ENCODE assay signal across 27 cellular contexts in the genomic region with DNA sequence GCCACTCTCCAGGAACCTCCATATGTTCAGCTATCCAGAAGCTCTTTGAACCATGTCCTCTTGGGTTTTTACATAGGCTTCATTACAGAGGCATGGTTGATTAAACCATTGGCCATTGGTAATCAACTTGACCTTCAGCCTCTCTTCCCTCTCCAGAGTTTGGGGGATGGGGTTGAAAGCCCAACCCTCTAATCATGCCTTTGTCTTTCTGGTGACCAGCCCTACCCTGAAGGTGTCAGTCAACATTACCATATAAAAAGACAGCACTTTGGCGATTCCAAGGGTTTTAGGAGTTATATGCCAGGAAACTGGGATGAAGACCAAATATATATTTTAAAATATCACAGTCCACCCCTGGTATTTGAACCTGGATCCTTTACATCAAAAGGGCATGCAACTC.
"Had no signal": no experiment of that assay in that cellular context is flagged by ENCODE, and none has a peak within 500 bp of the region (broad histone marks: within the 10 kb centered on the region; RNA-seq: fewer than 3 reads in every experiment).

No MANE protein-coding gene starts in this region.

- H3K4me1 Mint-ChIP-seq: immature natural killer cell; naive thymus-derived CD8-positive, alpha-beta T cell; nephron; neural crest cell; stimulated activated effector memory CD8-positive, alpha-beta T cell treated with anti-CD3 and anti-CD28 coated beads, Interleukin-12 subunit alpha, Interleukin-12 subunit beta, amount 100 ng/mL, for 72 hours had no signal

- H3K9me3 ChIP-seq: left lung, lower lobe of right lung, pancreas, prostate gland, suprapubic skin, thoracic aorta, upper lobe of right lung had no signal

- DNase-seq: hypothalamus; immature natural killer cell; kidney; left colon; left lung; lower lobe of right lung; mammary epithelial cell; mesenchymal stem cell; naive thymus-derived CD8-positive, alpha-beta T cell; nucleus accumbens; pancreas; posterior cingulate gyrus; retina; right cardiac atrium; stimulated activated CD4-positive, alpha-beta T cell treated with anti-CD3 and anti-CD28 coated beads, Interleukin-4, amount 100 ng/mL, for 24 hours; stimulated activated naive CD4-positive, alpha-beta T cell; tibial artery; trophoblast cell; upper lobe of right lung had no signal

- H3K27me3 ChIP-seq: suprapubic skin, tibial artery, upper lobe of right lung had no signal

- H3K27ac ChIP-seq: left lung, lower lobe of right lung, pancreas, prostate gland, skin epidermis, suprapubic skin, thoracic aorta, tibial artery, upper lobe of right lung had no signal

- H3K9me3 Mint-ChIP-seq: neural crest cell; stimulated activated effector memory CD8-positive, alpha-beta T cell treated with anti-CD3 and anti-CD28 coated beads, Interleukin-12 subunit alpha, Interleukin-12 subunit beta, amount 100 ng/mL, for 72 hours had no signal

- H3K27me3 Mint-ChIP-seq: stimulated activated naive CD8-positive, alpha-beta T cell treated with anti-CD3 and anti-CD28 coated beads, Interleukin-15, Interleukin-2, amounts not matched to agents 100 ng/mL and 50 ng/mL, for 24 hours had no signal

- H3K4me3 ChIP-seq: left lung, lower lobe of right lung, pancreas, prostate gland, skin epidermis, suprapubic skin, thoracic aorta, tibial artery, upper lobe of right lung had no signal

- H3K36me3 Mint-ChIP-seq: immature natural killer cell; stimulated activated effector memory CD8-positive, alpha-beta T cell treated with anti-CD3 and anti-CD28 coated beads, Interleukin-12 subunit alpha, Interleukin-12 subunit beta, amount 100 ng/mL, for 72 hours had no signal

- H3K27ac Mint-ChIP-seq: immature natural killer cell; naive thymus-derived CD8-positive, alpha-beta T cell; nephron; stimulated activated effector memory CD8-positive, alpha-beta T cell treated with anti-CD3 and anti-CD28 coated beads, Interleukin-12 subunit alpha, Interleukin-12 subunit beta, amount 100 ng/mL, for 72 hours; stimulated activated naive CD8-positive, alpha-beta T cell treated with anti-CD3 and anti-CD28 coated beads, Interleukin-15, Interleukin-2, amounts not matched to agents 100 ng/mL and 50 ng/mL, for 24 hours had no signal

- H3K4me1 ChIP-seq: left lung, lower lobe of right lung, pancreas, prostate gland, suprapubic skin, tibial artery, upper lobe of right lung had no signal

- H3K4me3 Mint-ChIP-seq: immature natural killer cell; naive thymus-derived CD8-positive, alpha-beta T cell; nephron; neural crest cell; stimulated activated effector memory CD8-positive, alpha-beta T cell treated with anti-CD3 and anti-CD28 coated beads, Interleukin-12 subunit alpha, Interleukin-12 subunit beta, amount 100 ng/mL, for 72 hours; stimulated activated naive CD8-positive, alpha-beta T cell treated with anti-CD3 and anti-CD28 coated beads, Interleukin-15, Interleukin-2, amounts not matched to agents 100 ng/mL and 50 ng/mL, for 24 hours had no signal

- H3K36me3 ChIP-seq: left lung, lower lobe of right lung, pancreas, prostate gland, suprapubic skin, thoracic aorta, tibial artery, upper lobe of right lung had no signal
